14 cellular contexts compared by ENCODE assay signal in genomic region chr5:139245637-139246335, GRCh38. TPM values are rescaled to one million over a fixed set of nuclear protein-coding genes. Genes with fewer than 3 reads are reported as not detected.
DNase-seq lines count a peak whose midpoint lies in the region; ATAC-seq and TF ChIP-seq lines count a peak whose summit lies in the region.
"Had no signal": no experiment of that assay in that cellular context is flagged by ENCODE, and none has a peak within 500 bp of the region (broad histone marks: within the 10 kb centered on the region; RNA-seq: fewer than 3 reads in every experiment).

No MANE protein-coding gene starts in this region.

- H2BK20ac ChIP-seq in H9 (ENCODE audit: low read depth, low read length, poor library complexity, severe bottlenecking), result no peak overlapping the region

- no peaks in the 10 kb centered on the region for H3K9me3 Mint-ChIP-seq in activated T-cell treated with anti-CD3 and anti-CD28 coated beads, Interleukin-2, amount 50 U/mL, for 4 hours
- no peaks in the 10 kb centered on the region for H3K9me3 Mint-ChIP-seq in H9
- H3K9me3 Mint-ChIP-seq: activated B cell treated with CpG ODN at 0.5 μM for 24 hours had no signal

- H3K4me1 ChIP-seq in Loucy (ENCODE audit: insufficient read depth, low read length, poor library complexity, severe bottlenecking) (peaks cover 23% of the 10 kb centered on the region), osteoblast (ENCODE audit: insufficient read depth, low read length) (peaks cover 11% of the 10 kb centered on the region), H9 (ENCODE audit: insufficient read depth, low read length) (no peaks in the 10 kb centered on the region; the same call in 1 of the 2 replicates)
- H3K4me1 ChIP-seq: psoas muscle, tibial artery had no signal

- H4K8ac ChIP-seq in H9 (replicated peaks; ENCODE audit: insufficient read length, low read depth, low read length), result no peak overlapping the region

- no peak overlapping the region for H2BK15ac ChIP-seq in H9 (ENCODE audit: low read depth, low read length)

- H2BK12ac ChIP-seq in H9 (ENCODE audit: insufficient read length, low read depth, low read length), result no peak overlapping the region

- no peak overlapping the region for H4K5ac ChIP-seq in H9 (ENCODE audit: insufficient read length, low read depth, low read length)

- no peak overlapping the region for H3K14ac ChIP-seq in H9 (ENCODE audit: insufficient read depth, low read length)

- H3K4me3 Mint-ChIP-seq in activated T-cell treated with anti-CD3 and anti-CD28 coated beads, Interleukin-2, amount 50 U/mL, for 4 hours, result no peak overlapping the region
- no peak overlapping the region for H3K4me3 Mint-ChIP-seq in H9
- H3K4me3 Mint-ChIP-seq: activated B cell treated with CpG ODN at 0.5 μM for 24 hours had no signal

- H3K9me3 ChIP-seq in Loucy (ENCODE audit: insufficient read depth, low read depth, low read length), result no peaks in the 10 kb centered on the region
- no peaks in the 10 kb centered on the region for H3K9me3 ChIP-seq in osteoblast (ENCODE audit: low read depth, low read length)
- no peaks in the 10 kb centered on the region for H3K9me3 ChIP-seq in H9 (ENCODE audit: control insufficient read depth, low read depth, low read length)
- H3K9me3 ChIP-seq: psoas muscle, tibial artery had no signal

- H4K20me1 ChIP-seq in Loucy (ENCODE audit: insufficient read depth, low read length, poor library complexity, severe bottlenecking) (no peaks in the 10 kb centered on the region), osteoblast (ENCODE audit: insufficient read depth, low read length) (no peaks in the 10 kb centered on the region), H9 (ENCODE audit: control insufficient read depth, insufficient read depth, insufficient read length) (no peaks in the 10 kb centered on the region)

- no peaks in the 10 kb centered on the region for H3F3A ChIP-seq in Loucy (ENCODE audit: low read depth)

- ATAC-seq in activated T-cell treated with anti-CD3 and anti-CD28 coated beads, Interleukin-2, amount 50 U/mL, for 4 hours, result peak; percentile 8 to 12
- ATAC-seq in GM19328 (IDR thresholded peaks at IDR 0.05; ENCODE audit: unreplicated experiment), result no peak
- ATAC-seq: psoas muscle had no signal

- H3K27ac Mint-ChIP-seq in H9, result no peak overlapping the region; a peak in 1 of 7 replicates
- H3K27ac Mint-ChIP-seq: activated B cell treated with CpG ODN at 0.5 μM for 24 hours had no signal

- H3K4me3 ChIP-seq in Loucy (ENCODE audit: low read length, poor library complexity, severe bottlenecking) (no peak overlapping the region), osteoblast (ENCODE audit: insufficient read depth, low read length) (peak overlapping the region; percentile 9)
- H3K4me3 ChIP-seq: psoas muscle, tibial artery had no signal

- H3K4me1 Mint-ChIP-seq in activated T-cell treated with anti-CD3 and anti-CD28 coated beads, Interleukin-2, amount 50 U/mL, for 4 hours (ENCODE audit: low read depth), result peaks cover 17% of the 10 kb centered on the region
- peaks cover 13% of the 10 kb centered on the region in 2 experiments for H3K4me1 Mint-ChIP-seq in H9
- H3K4me1 Mint-ChIP-seq: activated B cell treated with CpG ODN at 0.5 μM for 24 hours had no signal

- no peaks in the 10 kb centered on the region for H3K79me1 ChIP-seq in H9 (ENCODE audit: insufficient read depth, low read depth, low read length, poor library complexity, severe bottlenecking)

- H3K27ac ChIP-seq in caudate nucleus (ENCODE audit: low read depth, low read length), result peak overlapping the region; percentile 1
- peak overlapping the region; percentile 34 for H3K27ac ChIP-seq in osteoblast (ENCODE audit: low read depth, low read length)
- no peak overlapping the region for H3K27ac ChIP-seq in H9 (ENCODE audit: insufficient read length, low read depth, low read length)
- H3K27ac ChIP-seq: psoas muscle, tibial artery had no signal

- no peaks in the 10 kb centered on the region for H3K27me3 ChIP-seq in Loucy (ENCODE audit: insufficient read depth, low read length, poor library complexity, severe bottlenecking)
- H3K27me3 ChIP-seq in osteoblast (ENCODE audit: insufficient read depth, low read length), result no peaks in the 10 kb centered on the region
- H3K27me3 ChIP-seq in H9 (ENCODE audit: insufficient read depth, low read length), result no peaks in the 10 kb centered on the region
- H3K27me3 ChIP-seq: tibial artery had no signal

- TF ChIP-seq CTCF in Loucy (conservative IDR thresholded peaks at IDR 0.05; ENCODE audit: low read length), result no peak
- no peak for TF ChIP-seq CTCF in osteoblast (IDR thresholded peaks at IDR 0.05; ENCODE audit: extremely low read depth, low read depth, low read length)
- no peak for TF ChIP-seq CTCF in H9 (conservative IDR thresholded peaks at IDR 0.05)

- no peak overlapping the region for H3K23ac ChIP-seq in H9 (ENCODE audit: insufficient read length, low read depth, low read length)

- peaks cover 4% of the 10 kb centered on the region for H3K27me3 Mint-ChIP-seq in activated T-cell treated with anti-CD3 and anti-CD28 coated beads, Interleukin-2, amount 50 U/mL, for 4 hours (ENCODE audit: low read depth)
- no peaks in the 10 kb centered on the region; the same call in 1 of the 2 replicates for H3K27me3 Mint-ChIP-seq in H9 (ENCODE audit: low read depth)

- H3K9ac ChIP-seq in Loucy (ENCODE audit: low read depth, low read length, poor library complexity, severe bottlenecking) (peak overlapping the region; percentile 26), H9 (ENCODE audit: extremely low read depth, insufficient read length, low read length) (no peak overlapping the region)

- no peak overlapping the region for H3K18ac ChIP-seq in H9 (ENCODE audit: insufficient read length, low read depth, low read length)

- no peak overlapping the region for H2BK120ac ChIP-seq in H9 (ENCODE audit: low read depth, low read length, poor library complexity, severe bottlenecking)

- no peak for DNase-seq in activated T-cell treated with anti-CD3 and anti-CD28 coated beads, Interleukin-2, amount 50 U/mL, for 4 hours
- no peak for DNase-seq in activated T-cell treated with anti-CD3 and anti-CD28 coated beads for 4 hours
- DNase-seq in caudate nucleus (lab: John Stamatoyannopoulos, UW), result no peak
- peak; percentile 69 for DNase-seq in osteoblast (ENCODE audit: insufficient read length, low spot score, missing footprints)
- DNase-seq in H9, result no peak
- no peak for DNase-seq in dedifferentiated amniotic fluid mesenchymal stem cell (ENCODE audit: extremely low spot score)
- DNase-seq: activated B cell treated with CpG ODN at 0.5 μM for 24 hours, DMS79 treated with DMSO at 0.1 percent for 48 hours, NCI-H1105, NCI-H345, tibial artery had no signal

- no peak overlapping the region for H2AK5ac ChIP-seq in H9 (ENCODE audit: insufficient read length, low read length)

- H3K9me2 ChIP-seq in Loucy (replicated peaks; ENCODE audit: low read depth, low read length), result no peaks in the 10 kb centered on the region

- H3K4ac ChIP-seq in H9 (ENCODE audit: low read depth, low read length), result no peak overlapping the region

- peak overlapping the region; percentile 50 for H3K4me2 ChIP-seq in Loucy (ENCODE audit: low read depth, low read length, poor library complexity, severe bottlenecking)
- peak overlapping the region; percentile 57 for H3K4me2 ChIP-seq in osteoblast (ENCODE audit: insufficient read depth, low read length)
- H3K4me2 ChIP-seq in H9 (ENCODE audit: insufficient read depth, insufficient read length, low read length), result no peak overlapping the region

- no peak overlapping the region for H3K56ac ChIP-seq in H9 (ENCODE audit: insufficient read length, low read depth, low read length)

- H3T11ph ChIP-seq in H9 (ENCODE audit: low read length), result no peak overlapping the region

- H3K36me3 ChIP-seq in Loucy (ENCODE audit: insufficient read depth, low read length) (no peaks in the 10 kb centered on the region), osteoblast (ENCODE audit: insufficient read depth, low read length) (no peaks in the 10 kb centered on the region)
- H3K36me3 ChIP-seq: tibial artery had no signal

- H2AFZ ChIP-seq in Loucy (ENCODE audit: low read length) (peak overlapping the region; percentile 61), osteoblast (ENCODE audit: low read length) (peak overlapping the region; percentile 96), H9 (ENCODE audit: low read length) (no peak overlapping the region)

- no peaks in the 10 kb centered on the region for H3K79me2 ChIP-seq in Loucy (ENCODE audit: insufficient read depth, low read length)
- no peaks in the 10 kb centered on the region for H3K79me2 ChIP-seq in osteoblast (ENCODE audit: insufficient read depth, low read length)
- no peaks in the 10 kb centered on the region for H3K79me2 ChIP-seq in H9 (ENCODE audit: insufficient read depth, low read length)

- H3K36me3 Mint-ChIP-seq in activated T-cell treated with anti-CD3 and anti-CD28 coated beads, Interleukin-2, amount 50 U/mL, for 4 hours (ENCODE audit: insufficient read depth), result no peaks in the 10 kb centered on the region
- H3K36me3 Mint-ChIP-seq in H9 (ENCODE audit: insufficient read depth in 1 of 3, low read depth in 3 of 3), result no peaks in the 10 kb centered on the region

- no peak overlapping the region for H2BK5ac ChIP-seq in H9 (ENCODE audit: insufficient read length, low read length)

- H4K91ac ChIP-seq in H9 (ENCODE audit: insufficient read length, low read depth, low read length), result no peak overlapping the region

- no peaks in the 10 kb centered on the region for H3K23me2 ChIP-seq in H9 (ENCODE audit: insufficient read length, low read depth, low read length, poor library complexity, severe bottlenecking)

RNA-seq across cellular contexts. Expression of gene SIL1, which starts 47.6 kb away (rescaled TPM):
- 10 to 100 TPM; 17.8 to 26.1 (median 22.9) TPM for total RNA-seq in activated T-cell treated with anti-CD3 and anti-CD28 coated beads, Interleukin-2, amount 50 U/mL, for 4 hours
- 60.7 and 65.1 TPM in 2 replicates for total RNA-seq in osteoblast
- 10.6 and 14.4 TPM in 2 replicates for total RNA-seq in H9 (2021)

RNA-seq across cellular contexts. Expression of gene MATR3, which starts 47.8 kb away (rescaled TPM):
- total RNA-seq in activated T-cell treated with anti-CD3 and anti-CD28 coated beads, Interleukin-2, amount 50 U/mL, for 4 hours, result 100 to 1,000 TPM; 201 to 208 (median 202) TPM
- total RNA-seq in osteoblast, result 263 and 284 TPM in 2 replicates
- total RNA-seq in H9 (2021), result 267 and 278 TPM in 2 replicates
